2 cellular contexts compared by ENCODE assay signal in genomic region chr3:64848127-64848526, GRCh38.
TF ChIP-seq lines count a peak whose summit lies in the region.

No MANE protein-coding gene starts in this region.

TF ChIP-seq in IMR-90, 13 proteins besides CTCF, POLR2A, EP300 and RAD21:
- TF ChIP-seq RFX5 (IDR thresholded peaks at IDR 0.05; ENCODE audit: low read depth, low read length) (no peak), CEBPB (IDR thresholded peaks at IDR 0.05; ENCODE audit: low read depth, low read length) (no peak), CHD1 (IDR thresholded peaks at IDR 0.05; ENCODE audit: low read depth, low read length) (no peak), NFE2L2 (IDR thresholded peaks at IDR 0.05; ENCODE audit: low read depth, low read length) (no peak), MAFK (IDR thresholded peaks at IDR 0.05; ENCODE audit: low read depth, low read length) (no peak), MAZ (IDR thresholded peaks at IDR 0.05; ENCODE audit: borderline replicate concordance, low read depth, low read length) (no peak), RCOR1 (IDR thresholded peaks at IDR 0.05; ENCODE audit: insufficient replicate concordance, low read length) (no peak), BHLHE40 (IDR thresholded peaks at IDR 0.05; ENCODE audit: low read depth, low read length) (no peak), SMC3 (IDR thresholded peaks at IDR 0.05; ENCODE audit: low read depth, low read length) (no peak), MXI1 (IDR thresholded peaks at IDR 0.05; ENCODE audit: borderline replicate concordance, low read depth, low read length) (no peak), FOS (IDR thresholded peaks at IDR 0.05; ENCODE audit: low read depth, low read length) (no peak)
- TF ChIP-seq, protein P1, sequence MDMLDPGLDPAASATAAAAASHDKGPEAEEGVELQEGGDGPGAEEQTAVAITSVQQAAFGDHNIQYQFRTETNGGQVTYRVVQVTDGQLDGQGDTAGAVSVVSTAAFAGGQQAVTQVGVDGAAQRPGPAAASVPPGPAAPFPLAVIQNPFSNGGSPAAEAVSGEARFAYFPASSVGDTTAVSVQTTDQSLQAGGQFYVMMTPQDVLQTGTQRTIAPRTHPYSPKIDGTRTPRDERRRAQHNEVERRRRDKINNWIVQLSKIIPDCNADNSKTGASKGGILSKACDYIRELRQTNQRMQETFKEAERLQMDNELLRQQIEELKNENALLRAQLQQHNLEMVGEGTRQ (IDR thresholded peaks at IDR 0.05; ENCODE audit: low read depth, low read length), result no peak
- TF ChIP-seq, protein P2, sequence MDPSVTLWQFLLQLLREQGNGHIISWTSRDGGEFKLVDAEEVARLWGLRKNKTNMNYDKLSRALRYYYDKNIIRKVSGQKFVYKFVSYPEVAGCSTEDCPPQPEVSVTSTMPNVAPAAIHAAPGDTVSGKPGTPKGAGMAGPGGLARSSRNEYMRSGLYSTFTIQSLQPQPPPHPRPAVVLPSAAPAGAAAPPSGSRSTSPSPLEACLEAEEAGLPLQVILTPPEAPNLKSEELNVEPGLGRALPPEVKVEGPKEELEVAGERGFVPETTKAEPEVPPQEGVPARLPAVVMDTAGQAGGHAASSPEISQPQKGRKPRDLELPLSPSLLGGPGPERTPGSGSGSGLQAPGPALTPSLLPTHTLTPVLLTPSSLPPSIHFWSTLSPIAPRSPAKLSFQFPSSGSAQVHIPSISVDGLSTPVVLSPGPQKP (IDR thresholded peaks at IDR 0.05; ENCODE audit: borderline replicate concordance, low read depth, low read length), result no peak

TF ChIP-seq in endothelial cell of umbilical vein, 7 proteins besides CTCF, POLR2A, EP300 and RAD21:
- TF ChIP-seq FOS (IDR thresholded peaks at IDR 0.05; ENCODE audit: borderline replicate concordance, insufficient read depth, low read length), result no peak
- no peak for TF ChIP-seq GATA2 (IDR thresholded peaks at IDR 0.05; ENCODE audit: insufficient read depth, insufficient read length, low read depth, low read length)
- TF ChIP-seq EZH2 (IDR thresholded peaks at IDR 0.05; ENCODE audit: borderline replicate concordance, low read depth, low read length, severe bottlenecking), result no peak
- no peak for TF ChIP-seq JUN (IDR thresholded peaks at IDR 0.05; ENCODE audit: borderline replicate concordance, insufficient read depth, insufficient read length, low read depth)
- TF ChIP-seq POLR2AphosphoS5 (IDR thresholded peaks at IDR 0.05; ENCODE audit: insufficient read depth, low read depth, low read length), result no peak
TF ChIP-seq in endothelial cell of umbilical vein: peak in this region for 0.
